ENCODE assay signal across 26 cellular contexts in the genomic region with DNA sequence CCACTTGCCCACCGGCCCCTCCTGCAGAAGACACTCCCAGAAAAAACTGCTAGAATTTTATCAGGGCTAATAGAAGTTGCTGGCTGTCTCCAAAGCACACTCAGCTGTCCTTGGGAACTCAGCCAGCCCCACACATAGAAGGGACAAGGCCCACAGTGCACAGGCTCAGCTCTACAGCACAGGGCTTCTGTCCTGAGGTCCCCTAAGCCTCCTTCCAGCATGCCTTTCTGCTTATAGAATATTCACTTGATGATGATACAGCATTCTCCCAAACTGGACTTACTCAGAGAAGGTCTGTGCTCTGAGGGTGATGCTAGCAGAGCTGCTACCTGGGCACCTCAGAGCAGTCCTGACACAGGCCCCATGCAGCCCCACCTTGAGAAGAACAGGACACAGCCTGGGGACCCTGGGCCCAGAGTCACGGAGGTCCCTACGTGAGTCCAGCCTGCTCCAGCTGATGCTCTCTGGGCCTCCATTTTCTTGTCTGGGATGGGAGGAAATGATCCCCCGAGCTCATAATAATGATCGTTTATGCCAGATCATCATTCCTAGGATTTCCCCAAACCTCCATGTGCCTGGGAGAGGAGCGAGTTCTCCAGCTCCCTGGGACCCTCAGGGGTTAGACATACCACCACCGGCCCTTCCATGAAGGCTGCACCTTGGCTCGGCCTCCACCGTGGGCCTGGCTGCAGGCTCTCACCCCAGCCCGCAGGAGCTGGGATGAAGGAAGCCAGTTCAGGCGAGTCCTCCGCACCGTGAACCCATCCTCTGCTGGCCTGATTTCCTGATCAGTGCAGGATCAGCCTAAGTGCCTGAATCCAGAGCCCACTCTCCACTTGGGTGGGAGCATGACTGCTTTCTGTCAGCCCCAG.
"Had no signal": no experiment of that assay in that cellular context is flagged by ENCODE, and none has a peak within 500 bp of the region (broad histone marks: within the 10 kb centered on the region; RNA-seq: fewer than 3 reads in every experiment).

No MANE protein-coding gene starts in this region.

- H3K9me3 Mint-ChIP-seq: activated B cell treated with CpG ODN at 0.5 μM for 24 hours had no signal

- H3K27ac ChIP-seq: brain microvascular endothelial cell, foreskin keratinocyte, hepatocyte, left lung, tibial artery, uterus had no signal

- H3K4me3 Mint-ChIP-seq: activated B cell treated with CpG ODN at 0.5 μM for 24 hours; activated CD4-positive, alpha-beta memory T cell treated with anti-CD3 and anti-CD28 coated beads for 36 hours; activated naive CD4-positive, alpha-beta T cell treated with anti-CD3 and anti-CD28 coated beads, Interleukin-2, amount 10 ng/mL, durations not matched to agents 7 days and 5 days; activated T-cell treated with anti-CD3 and anti-CD28 coated beads, Interleukin-2, amount 50 U/mL, for 72 hours; immature natural killer cell; neural crest cell; T-helper 1 cell treated with Interleukin-12 subunit alpha and Interleukin-12 subunit beta and Interleukin-4 antibody, amounts not matched to agents 30 μg/mL and 1 μg/mL, for 36 hours had no signal

- H3K36me3 Mint-ChIP-seq: activated CD4-positive, alpha-beta memory T cell treated with anti-CD3 and anti-CD28 coated beads for 36 hours; activated naive CD4-positive, alpha-beta T cell treated with anti-CD3 and anti-CD28 coated beads, Interleukin-2, amount 10 ng/mL, durations not matched to agents 7 days and 5 days; immature natural killer cell; naive B cell had no signal

- H3K36me3 ChIP-seq: brain microvascular endothelial cell, left lung, tibial artery, uterus had no signal

- H3K27me3 ChIP-seq: brain microvascular endothelial cell, foreskin keratinocyte, hepatocyte, left lung, tibial artery, uterus had no signal

- H3K4me1 Mint-ChIP-seq: activated B cell treated with CpG ODN at 0.5 μM for 24 hours; activated naive CD4-positive, alpha-beta T cell treated with anti-CD3 and anti-CD28 coated beads, Interleukin-2, amount 10 ng/mL, durations not matched to agents 7 days and 5 days; immature natural killer cell; naive B cell; neural crest cell had no signal

- DNase-seq: activated B cell treated with CpG ODN at 0.5 μM for 24 hours; activated CD4-positive, alpha-beta memory T cell treated with anti-CD3 and anti-CD28 coated beads for 36 hours; activated CD4-positive, alpha-beta T cell treated with anti-CD3 and anti-CD28 coated beads for 4 hours; activated effector memory CD4-positive, alpha-beta T cell treated with Interleukin-2 at 50 U/mL for 16 hours; activated naive CD4-positive, alpha-beta T cell treated with anti-CD3 and anti-CD28 coated beads, Interleukin-2, amount 10 ng/mL, durations not matched to agents 7 days and 5 days; activated T-cell treated with anti-CD3 and anti-CD28 coated beads, Interleukin-2, amount 50 U/mL, for 72 hours; anterior cingulate cortex; brain microvascular endothelial cell; central memory CD4-positive, alpha-beta T cell; effector memory CD4-positive, alpha-beta T cell; foreskin keratinocyte; immature natural killer cell; mesenchymal stem cell; mucosa of descending colon; naive B cell; occipital lobe; stimulated activated CD4-positive, alpha-beta T cell treated with anti-CD3 and anti-CD28 coated beads, Interleukin-4, amount 100 ng/mL, for 24 hours; stimulated activated naive CD4-positive, alpha-beta T cell treated with Interleukin-2 at 50 U/mL for 16 hours; substantia nigra; T1000; tibial artery; uterus had no signal

- H3K9me3 ChIP-seq: tibial artery, uterus had no signal

- H3K79me2 ChIP-seq: hepatocyte had no signal

- H3K27ac Mint-ChIP-seq: activated B cell treated with CpG ODN at 0.5 μM for 24 hours; activated CD4-positive, alpha-beta memory T cell treated with anti-CD3 and anti-CD28 coated beads for 36 hours; activated naive CD4-positive, alpha-beta T cell treated with anti-CD3 and anti-CD28 coated beads, Interleukin-2, amount 10 ng/mL, durations not matched to agents 7 days and 5 days; activated T-cell treated with anti-CD3 and anti-CD28 coated beads, Interleukin-2, amount 50 U/mL, for 72 hours; immature natural killer cell; naive B cell; T-helper 1 cell treated with Interleukin-12 subunit alpha and Interleukin-12 subunit beta and Interleukin-4 antibody, amounts not matched to agents 30 μg/mL and 1 μg/mL, for 36 hours had no signal

- H2AFZ ChIP-seq: hepatocyte had no signal

- H3K4me1 ChIP-seq: foreskin keratinocyte, left lung, tibial artery, uterus had no signal

- H3K27me3 Mint-ChIP-seq: activated B cell treated with CpG ODN at 0.5 μM for 24 hours; activated CD4-positive, alpha-beta memory T cell treated with anti-CD3 and anti-CD28 coated beads for 36 hours; activated naive CD4-positive, alpha-beta T cell treated with anti-CD3 and anti-CD28 coated beads, Interleukin-2, amount 10 ng/mL, durations not matched to agents 7 days and 5 days; naive B cell had no signal

- ATAC-seq: activated T-cell treated with anti-CD3 and anti-CD28 coated beads, Interleukin-2, amount 50 U/mL, for 72 hours; left lung; mucosa of descending colon had no signal

- H3K4me2 ChIP-seq: hepatocyte had no signal

- H3K4me3 ChIP-seq: hepatocyte, left lung, mucosa of descending colon, tibial artery, uterus had no signal
